ENCODE assay signal across 8 cellular contexts in genomic region chr4:56978750-56979303, GRCh38. TPM values are rescaled to one million over a fixed set of nuclear protein-coding genes. Genes with fewer than 3 reads are reported as not detected.
DNase-seq lines count a peak whose midpoint lies in the region; ATAC-seq and TF ChIP-seq lines count a peak whose summit lies in the region.

Gene POLR2B (plus strand): TSS chr4:56978896. CDS start chr4:56978986, 90 bp downstream.

- H3K27me3 Mint-ChIP-seq in activated CD8-positive, alpha-beta T cell treated with anti-CD3 and anti-CD28 coated beads for 36 hours, result no peaks in the 10 kb centered on the region

- H3K27ac ChIP-seq in ectodermal cell (ENCODE audit: insufficient read depth, low read depth, low read length, poor library complexity, severe bottlenecking), result peak within 1 kb of the TSS; percentile 92
- H3K27ac ChIP-seq in lower lobe of right lung, result peak within 1 kb of the TSS; percentile 85

- WGBS in ectodermal cell, 2 experiments, result 1% methylated on average over 37 of the region's 37 CpGs

- no peaks in the 10 kb centered on the region for H3K27me3 ChIP-seq in ectodermal cell (ENCODE audit: control insufficient read depth, insufficient read depth, low read length, poor library complexity, severe bottlenecking)
- H3K27me3 ChIP-seq in lower lobe of right lung (ENCODE audit: low read depth), result no peaks in the 10 kb centered on the region

- peak; percentile 42 for ATAC-seq in GM19438 (IDR thresholded peaks at IDR 0.05; ENCODE audit: low read depth, unreplicated experiment)
- ATAC-seq in HG03575 (IDR thresholded peaks at IDR 0.05; ENCODE audit: extremely low read depth, insufficient number of reproducible peaks, low FRiP score, unreplicated experiment), result peak; percentile 28
- ATAC-seq in activated CD8-positive, alpha-beta T cell treated with anti-CD3 and anti-CD28 coated beads for 36 hours, result peak; percentile 50
- peak; percentile 91 to 92 for ATAC-seq in lower lobe of right lung

- DNase-seq in CD1c-positive myeloid dendritic cell (ENCODE audit: extremely low spot score), result peak; percentile 99
- peak; percentile 81 for DNase-seq in NCI-H82 treated with DMSO at 0.1 percent for 48 hours (lab: John Stamatoyannopoulos, UW; ENCODE audit: unreplicated experiment)
- peak; percentile 96 for DNase-seq in activated CD8-positive, alpha-beta T cell treated with anti-CD3 and anti-CD28 coated beads for 36 hours
- DNase-seq in lower lobe of right lung, result peak; percentile 97
- DNase-seq in stimulated activated CD4-positive, alpha-beta T cell treated with anti-CD3 and anti-CD28 coated beads, TNF-alpha, amount 100 ng/mL, for 4 hours (ENCODE audit: low read depth in 3 of 3), result peak; percentile 67 to 80 (median 72)

- POLR2A ChIA-PET in activated CD8-positive, alpha-beta T cell treated with anti-CD3 and anti-CD28 coated beads for 36 hours (lab: Charles Lee), result interaction anchor here (0.8 to 6.2 kb wide), 12 partner anchors 9 to 592 kb away, joined by 3 to 76 read pairs (median 6); partner anchors contain the start of genes AASDH, PAICS, PPAT and REST

- H3K4me1 Mint-ChIP-seq in activated CD8-positive, alpha-beta T cell treated with anti-CD3 and anti-CD28 coated beads for 36 hours (ENCODE audit: low read depth), result peaks cover 38% of the 10 kb centered on the region

- CTCF ChIA-PET in activated CD8-positive, alpha-beta T cell treated with anti-CD3 and anti-CD28 coated beads for 36 hours (lab: Charles Lee), result interaction anchor here (0.9 to 1.9 kb wide), 3 partner anchors 34 to 143 kb away, joined by 3 to 8 read pairs (median 7); no protein-coding TSS in a partner anchor

- peak within 1 kb of the TSS; percentile 99 for H3K27ac Mint-ChIP-seq in activated CD8-positive, alpha-beta T cell treated with anti-CD3 and anti-CD28 coated beads for 36 hours

- TF ChIP-seq CTCF in activated CD8-positive, alpha-beta T cell treated with anti-CD3 and anti-CD28 coated beads for 36 hours (IDR thresholded peaks at IDR 0.05), result no peak
- no peak for TF ChIP-seq CTCF in lower lobe of right lung (IDR thresholded peaks at IDR 0.05)

- H3K4me3 Mint-ChIP-seq in activated CD8-positive, alpha-beta T cell treated with anti-CD3 and anti-CD28 coated beads for 36 hours, result peak within 1 kb of the TSS; percentile 96

- H3K4me1 ChIP-seq in ectodermal cell (ENCODE audit: control insufficient read depth, insufficient read depth, low read length) (peaks cover 5% of the 10 kb centered on the region), lower lobe of right lung (peaks cover 57% of the 10 kb centered on the region)

- H3K9me3 Mint-ChIP-seq in activated CD8-positive, alpha-beta T cell treated with anti-CD3 and anti-CD28 coated beads for 36 hours, result peaks cover 3% of the 10 kb centered on the region

- peak within 1 kb of the TSS; percentile 75 for H3K4me3 ChIP-seq in ectodermal cell (ENCODE audit: insufficient read depth, low read depth, low read length)
- peak within 1 kb of the TSS; percentile 97 for H3K4me3 ChIP-seq in lower lobe of right lung

- intact Hi-C loops in activated CD8-positive, alpha-beta T cell treated with anti-CD3 and anti-CD28 coated beads for 36 hours (cut with micrococcal nuclease), result loop anchor here (5.0 kb wide), 1 partner anchor 72 kb away; the partner anchor contains the start of gene REST
- intact Hi-C loops in lower lobe of right lung (cut with DNase I), result no loop called here

- peaks cover 4% of the 10 kb centered on the region for H3K36me3 ChIP-seq in ectodermal cell (ENCODE audit: control insufficient read depth, insufficient read depth, low read length)
- peaks cover 5% of the 10 kb centered on the region for H3K36me3 ChIP-seq in lower lobe of right lung

- H3K36me3 Mint-ChIP-seq in activated CD8-positive, alpha-beta T cell treated with anti-CD3 and anti-CD28 coated beads for 36 hours (ENCODE audit: low read depth), result peaks cover 66% of the 10 kb centered on the region

- H3K9me3 ChIP-seq in ectodermal cell (ENCODE audit: control insufficient read depth, low read length) (no peaks in the 10 kb centered on the region), lower lobe of right lung (no peaks in the 10 kb centered on the region)

RNA-seq across cellular contexts. Expression of gene POLR2B, which starts in this region (rescaled TPM):
- 100 to 1,000 TPM; 119 TPM for total RNA-seq in activated CD8-positive, alpha-beta T cell treated with anti-CD3 and anti-CD28 coated beads for 36 hours
- polyA plus RNA-seq in ectodermal cell (2013, experiment 1 of 4), result 133 TPM
- polyA plus RNA-seq in ectodermal cell (2013, experiment 2 of 4), result 147 TPM
- polyA plus RNA-seq in ectodermal cell (2013, experiment 3 of 4), result 91.6 TPM
- polyA plus RNA-seq in ectodermal cell (2013, experiment 4 of 4), result 105 TPM
- total RNA-seq in lower lobe of right lung, result 67.8 TPM

Comparison
In these comparisons a context has a peak if more than half of its experiments do, and no peak if none do; other contexts are left out.
1. Peak in every context shown above with its lines: DNase-seq, ATAC-seq, H3K4me3 ChIP-seq and H3K27ac ChIP-seq.
2. ATAC-seq: peak in every context shown above with its lines; median percentile 92 in lower lobe of right lung; 50 in activated CD8-positive, alpha-beta T cell treated with anti-CD3 and anti-CD28 coated beads for 36 hours; 42 in GM19438; 28 in HG03575.